ENCODE assay signal across 8 cellular contexts in the genomic region with DNA sequence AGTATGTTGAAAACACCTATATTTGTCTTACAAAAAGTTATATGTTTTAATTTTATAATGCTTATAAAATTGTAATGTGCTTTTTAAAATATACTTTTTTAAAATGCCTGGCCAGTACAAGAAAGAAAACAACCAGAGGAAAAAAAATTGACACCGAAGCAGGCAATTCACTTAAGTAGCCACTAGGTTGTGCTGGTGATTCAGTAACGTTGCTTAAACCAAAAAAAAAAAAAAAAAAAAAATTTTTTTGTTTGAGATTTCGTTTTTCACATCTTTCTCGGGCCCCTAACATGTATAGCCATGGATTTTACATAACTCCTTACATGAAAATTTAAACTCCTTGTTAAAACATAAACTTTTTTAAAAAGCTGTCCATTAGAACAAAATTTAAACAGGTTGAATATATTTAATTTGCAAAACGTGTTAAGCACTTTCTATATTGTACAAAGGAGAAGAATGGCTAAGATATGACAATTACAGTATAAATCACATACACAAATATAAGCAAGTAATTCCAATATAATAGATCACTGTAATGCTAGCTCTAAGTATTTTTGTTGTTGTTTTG. TPM values are rescaled to one million over a fixed set of nuclear protein-coding genes. Genes with fewer than 3 reads are reported as not detected.
DNase-seq lines count a peak whose midpoint lies in the region; ATAC-seq, FAIRE-seq and TF ChIP-seq lines count a peak whose summit lies in the region.

No MANE protein-coding gene starts in this region.

- TF ChIP-seq CTCF in ascending aorta (IDR thresholded peaks at IDR 0.05): peak in 2 of 3 experiments; percentile 54 to 60
- TF ChIP-seq CTCF in vagina (IDR thresholded peaks at IDR 0.05): peak in 1 of 3 experiments; percentile 10

- intact Hi-C loops in ascending aorta (cut with DNase I) (loop anchor here (2.0 kb wide), 1 partner anchor 171 kb away; no protein-coding TSS in a partner anchor), vagina (cut with DNase I) (loop anchor here (10.0 kb wide), 1 partner anchor 169 kb away; no protein-coding TSS in a partner anchor)

- no peak for FAIRE-seq in GM12892 (lab: Jason Lieb, UNC)

- TF ChIP-seq POLR2A in GM12892 (IDR thresholded peaks at IDR 0.05; ENCODE audit: low read depth, low read length) (no peak), vagina (IDR thresholded peaks at IDR 0.05) (no peak)

- H3K36me3 ChIP-seq in ascending aorta: no peaks in the 10 kb centered on the region
- H3K36me3 ChIP-seq in vagina: no peaks in the 10 kb centered on the region

- no peak overlapping the region for H3K27ac ChIP-seq in ascending aorta
- H3K27ac ChIP-seq in vagina: no peak overlapping the region

- H3K4me3 ChIP-seq in ascending aorta: no peak overlapping the region
- H3K4me3 ChIP-seq in vagina: no peak overlapping the region

- DNase-seq in SIG-M5 treated with dmso at 0.1 percent for 504 hours (lab: John Stamatoyannopoulos, UW; ENCODE audit: unreplicated experiment): peak; percentile 58
- no peak for DNase-seq in SIG-M5 (lab: John Stamatoyannopoulos, UW)
- DNase-seq in NCI-H1105 (lab: John Stamatoyannopoulos, UW): peak; percentile 46
- DNase-seq in ascending aorta (ENCODE audit: low spot score in 2 of 2): no peak
- DNase-seq in kidney tubule cell (ENCODE audit: low spot score): peak; percentile 45
- DNase-seq in GM12892 (ENCODE audit: insufficient read length): no peak
- no peak for DNase-seq in vagina (ENCODE audit: extremely low spot score in 2 of 2)

- no peaks in the 10 kb centered on the region for H3K27me3 ChIP-seq in ascending aorta
- H3K27me3 ChIP-seq in vagina: no peaks in the 10 kb centered on the region

- ATAC-seq in HG02623 (IDR thresholded peaks at IDR 0.05; ENCODE audit: unreplicated experiment): no peak

- H3K4me1 ChIP-seq in ascending aorta: no peaks in the 10 kb centered on the region
- no peaks in the 10 kb centered on the region for H3K4me1 ChIP-seq in vagina

- H3K9me3 ChIP-seq in ascending aorta: no peaks in the 10 kb centered on the region
- no peaks in the 10 kb centered on the region for H3K9me3 ChIP-seq in vagina

RNA-seq across cellular contexts. Expression of a gene that starts 9.2 kb away (rescaled TPM):
- not detected for total RNA-seq in ascending aorta
- not detected for polyA plus RNA-seq in GM12892 (2012; ENCODE audit: missing spikeins)
- not detected for total RNA-seq in vagina

RNA-seq across cellular contexts. Expression of a gene that starts 16.6 kb away (rescaled TPM):
- not detected for total RNA-seq in ascending aorta
- polyA plus RNA-seq in GM12892 (2012; ENCODE audit: missing spikeins): not detected
- not detected for total RNA-seq in vagina

RNA-seq across cellular contexts. Expression of a gene that starts 30.1 kb away (rescaled TPM):
- total RNA-seq in ascending aorta: not detected
- not detected for polyA plus RNA-seq in GM12892 (2012; ENCODE audit: missing spikeins)
- total RNA-seq in vagina: not detected

RNA-seq across cellular contexts. Expression of a gene that starts 31.1 kb away (rescaled TPM):
- total RNA-seq in ascending aorta (not detected), vagina (not detected)
- not detected for polyA plus RNA-seq in GM12892 (2012; ENCODE audit: missing spikeins)

Comparison
In these comparisons a context has a peak if more than half of its experiments do, and no peak if none do; other contexts are left out.
1. DNase-seq: peak in SIG-M5 treated with dmso at 0.1 percent for 504 hours (single experiment), NCI-H1105 (single experiment) and kidney tubule cell (single experiment); none in SIG-M5 (single experiment), ascending aorta (0 of 2), GM12892 (single experiment) and vagina (0 of 2).